13 cellular contexts compared by ENCODE assay signal in the genomic region with DNA sequence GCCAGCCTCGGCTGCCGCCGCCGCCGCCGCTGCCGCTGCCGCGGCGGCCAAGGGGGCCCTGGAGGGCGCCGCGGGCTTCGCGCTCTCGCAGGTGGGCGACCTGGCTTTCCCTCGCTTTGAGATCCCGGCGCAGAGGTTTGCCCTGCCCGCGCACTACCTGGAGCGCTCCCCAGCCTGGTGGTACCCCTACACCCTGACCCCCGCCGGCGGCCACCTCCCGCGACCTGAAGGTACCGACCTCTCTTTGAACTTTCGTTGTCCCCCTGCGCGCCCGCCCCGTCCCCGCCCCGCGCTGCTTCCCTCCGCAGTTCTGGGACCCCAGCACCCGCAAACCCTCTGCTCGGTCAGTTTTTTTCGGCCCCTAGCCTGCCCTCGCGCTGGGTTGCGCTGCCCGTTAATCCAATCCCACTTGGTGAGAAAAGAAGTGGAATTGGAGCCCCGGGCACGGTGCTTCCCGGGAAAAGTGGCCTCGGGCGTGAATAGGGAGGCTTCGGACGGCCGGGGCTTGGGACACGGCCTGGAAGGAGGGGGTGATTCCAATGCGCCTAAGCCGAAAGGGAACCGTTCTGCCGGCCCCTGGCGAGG. TPM values are rescaled to one million over a fixed set of nuclear protein-coding genes. Genes with fewer than 3 reads are reported as not detected.
DNase-seq lines count a peak whose midpoint lies in the region; ATAC-seq and TF ChIP-seq lines count a peak whose summit lies in the region.
"Had no signal": no experiment of that assay in that cellular context is flagged by ENCODE, and none has a peak within 500 bp of the region (broad histone marks: within the 10 kb centered on the region; RNA-seq: fewer than 3 reads in every experiment).

No MANE protein-coding gene starts in this region.

- peaks cover 73 to 90% of the 10 kb centered on the region in 2 donors for H3K27me3 ChIP-seq in right atrium auricular region
- H3K27me3 ChIP-seq in colonic mucosa = peaks cover 98% of the 10 kb centered on the region

- peaks cover 0 to 65% of the 10 kb centered on the region in 2 donors for H3K4me1 ChIP-seq in right atrium auricular region
- H3K4me1 ChIP-seq in colonic mucosa = peaks cover 10% of the 10 kb centered on the region

- intact Hi-C loops in left cardiac atrium (cut with DNase I) = no loop called here
- intact Hi-C loops in colonic mucosa (cut with DNase I) = no loop called here
- intact Hi-C loops in CD14-positive monocyte (cut with micrococcal nuclease) = loop anchor here in 1 of 2 donors (10.0 kb wide), 1 partner anchor 828 kb away; no protein-coding TSS in a partner anchor

- ATAC-seq in left cardiac atrium (no peak), HG03039 (IDR thresholded peaks at IDR 0.05; ENCODE audit: unreplicated experiment) (no peak)
- ATAC-seq in activated T-cell treated with anti-CD3 and anti-CD28 coated beads, Interleukin-2, amount 50 U/mL, for 72 hours (replicated peaks in 1 of 2) = peak in 1 of 2 donors; percentile 3
- ATAC-seq in naive thymus-derived CD8-positive, alpha-beta T cell = peak in 1 of 2 donors; percentile 10

- H3K36me3 ChIP-seq in right atrium auricular region (no peaks in the 10 kb centered on the region), colonic mucosa (no peaks in the 10 kb centered on the region)

- no peak overlapping the region for H3K27ac Mint-ChIP-seq in activated T-cell treated with anti-CD3 and anti-CD28 coated beads, Interleukin-2, amount 50 U/mL, for 72 hours
- no peak overlapping the region for H3K27ac Mint-ChIP-seq in naive thymus-derived CD8-positive, alpha-beta T cell
- peak overlapping the region in 1 of 7 donors; percentile 23 for H3K27ac Mint-ChIP-seq in CD14-positive monocyte

- H3K4me3 Mint-ChIP-seq in activated T-cell treated with anti-CD3 and anti-CD28 coated beads, Interleukin-2, amount 50 U/mL, for 72 hours = peak overlapping the region; percentile 81 to 87
- peak overlapping the region; percentile 54 to 95 (median 84) for H3K4me3 Mint-ChIP-seq in naive thymus-derived CD8-positive, alpha-beta T cell
- peak overlapping the region in 1 of 2 donors; percentile 91 for H3K4me3 Mint-ChIP-seq in CD14-positive monocyte

- H3K4me3 ChIP-seq in right atrium auricular region (peak overlapping the region; percentile 26 to 47), colonic mucosa (no peak overlapping the region)

- DNase-seq in right atrium auricular region (ENCODE audit: low spot score) (peak; percentile 52), left cardiac atrium (no peak), NOMO-1 treated with DMSO at 0.1 percent for 48 hours (lab: John Stamatoyannopoulos, UW; ENCODE audit: unreplicated experiment) (no peak), colonic mucosa (no peak), CD14-positive monocyte (ENCODE audit: low spot score) (no peak)
- peak in 1 of 2 donors; percentile 17 for DNase-seq in activated T-cell treated with anti-CD3 and anti-CD28 coated beads, Interleukin-2, amount 50 U/mL, for 72 hours
- no peak for DNase-seq in naive thymus-derived CD8-positive, alpha-beta T cell
- DNase-seq: DMS79, NCI-H1694 had no signal

- H3K9me3 ChIP-seq in right atrium auricular region (no peaks in the 10 kb centered on the region), colonic mucosa (no peaks in the 10 kb centered on the region)

- H3K9me3 Mint-ChIP-seq in activated T-cell treated with anti-CD3 and anti-CD28 coated beads, Interleukin-2, amount 50 U/mL, for 72 hours = no peaks in the 10 kb centered on the region
- peaks cover 0 to 4% (median 0%) of the 10 kb centered on the region in 9 donors for H3K9me3 Mint-ChIP-seq in naive thymus-derived CD8-positive, alpha-beta T cell
- peaks cover 0 to 35% (median 14%) of the 10 kb centered on the region in 7 donors for H3K9me3 Mint-ChIP-seq in CD14-positive monocyte

- H3K36me3 Mint-ChIP-seq in activated T-cell treated with anti-CD3 and anti-CD28 coated beads, Interleukin-2, amount 50 U/mL, for 72 hours (ENCODE audit: insufficient read depth in 2 of 2) = peaks cover 0 to 2% of the 10 kb centered on the region in 2 donors
- peaks cover 0 to 2% (median 0%) of the 10 kb centered on the region in 3 donors for H3K36me3 Mint-ChIP-seq in naive thymus-derived CD8-positive, alpha-beta T cell
- peaks cover 0 to 5% of the 10 kb centered on the region in 2 donors for H3K36me3 Mint-ChIP-seq in CD14-positive monocyte

- peaks cover 78% of the 10 kb centered on the region for H3K27me3 Mint-ChIP-seq in activated T-cell treated with anti-CD3 and anti-CD28 coated beads, Interleukin-2, amount 50 U/mL, for 72 hours (ENCODE audit: low read depth)
- peaks cover 44 to 82% (median 62%) of the 10 kb centered on the region in 5 donors for H3K27me3 Mint-ChIP-seq in naive thymus-derived CD8-positive, alpha-beta T cell
- H3K27me3 Mint-ChIP-seq in CD14-positive monocyte (ENCODE audit: low read depth in 3 of 3) = peaks cover 87 to 98% (median 92%) of the 10 kb centered on the region in 3 donors

- H3K27ac ChIP-seq in right atrium auricular region = no peak overlapping the region
- no peak overlapping the region for H3K27ac ChIP-seq in colonic mucosa

- H3K4me1 Mint-ChIP-seq in activated T-cell treated with anti-CD3 and anti-CD28 coated beads, Interleukin-2, amount 50 U/mL, for 72 hours (ENCODE audit: low read depth) = peaks cover 41% of the 10 kb centered on the region
- peaks cover 29 to 56% (median 53%) of the 10 kb centered on the region in 4 donors for H3K4me1 Mint-ChIP-seq in naive thymus-derived CD8-positive, alpha-beta T cell
- H3K4me1 Mint-ChIP-seq in CD14-positive monocyte = peaks cover 43% of the 10 kb centered on the region

- POLR2A ChIA-PET in naive thymus-derived CD8-positive, alpha-beta T cell (lab: Charles Lee) = no interaction called here

- TF ChIP-seq CTCF in right atrium auricular region (IDR thresholded peaks at IDR 0.05) = no peak
- TF ChIP-seq CTCF in colonic mucosa (IDR thresholded peaks at IDR 0.05) = no peak
- TF ChIP-seq CTCF in CD14-positive monocyte (IDR thresholded peaks at IDR 0.05) = no peak

- peak overlapping the region in 1 of 2 donors; percentile 43 for H3K9ac ChIP-seq in colonic mucosa (ENCODE audit: low read depth in 2 of 2, low read length in 2 of 2)

RNA-seq across cellular contexts. Expression of gene HMX3, which starts 0.5 kb away (rescaled TPM):
- total RNA-seq in right atrium auricular region = not detected
- total RNA-seq in left cardiac atrium = under 1 TPM in 1 of 2 donors, not detected in 1; 0.21 TPM
- total RNA-seq in activated T-cell treated with anti-CD3 and anti-CD28 coated beads, Interleukin-2, amount 50 U/mL, for 72 hours = 1 to 10 TPM; 1.2 to 2.0 TPM
- total RNA-seq in naive thymus-derived CD8-positive, alpha-beta T cell = not detected
- polyA plus RNA-seq in naive thymus-derived CD8-positive, alpha-beta T cell = not detected
- total RNA-seq in colonic mucosa = under 1 TPM; 0.35 to 0.64 TPM
- not detected for polyA plus RNA-seq in CD14-positive monocyte
- total RNA-seq: astrocyte; posterior vena cava; T-helper 1 cell treated with Interleukin-12 subunit alpha and Interleukin-12 subunit beta and Interleukin-4 antibody, amounts not matched to agents 30 ng/mL and 1 ng/mL, for 36 hours had no signal

RNA-seq across cellular contexts. Expression of gene HMX2, which starts 11.6 kb away (rescaled TPM):
- not detected for total RNA-seq in right atrium auricular region
- total RNA-seq in left cardiac atrium = not detected
- total RNA-seq in activated T-cell treated with anti-CD3 and anti-CD28 coated beads, Interleukin-2, amount 50 U/mL, for 72 hours = 1 to 10 TPM in 1 of 2 donors, under 1 TPM in 1; 0.58 to 1.1 TPM
- not detected for total RNA-seq in naive thymus-derived CD8-positive, alpha-beta T cell
- not detected for polyA plus RNA-seq in naive thymus-derived CD8-positive, alpha-beta T cell
- under 1 TPM; 0.13 to 0.15 TPM for total RNA-seq in colonic mucosa
- not detected for polyA plus RNA-seq in CD14-positive monocyte
- total RNA-seq: astrocyte; posterior vena cava; T-helper 1 cell treated with Interleukin-12 subunit alpha and Interleukin-12 subunit beta and Interleukin-4 antibody, amounts not matched to agents 30 ng/mL and 1 ng/mL, for 36 hours had no signal

RNA-seq across cellular contexts. Expression of gene BUB3, which starts 17.9 kb away (rescaled TPM):
- 10 to 100 TPM; 35.4 to 36.9 TPM for total RNA-seq in right atrium auricular region
- 10 to 100 TPM; 38.0 to 41.3 TPM for total RNA-seq in left cardiac atrium
- 100 to 1,000 TPM; 255 TPM for total RNA-seq in activated T-cell treated with anti-CD3 and anti-CD28 coated beads, Interleukin-2, amount 50 U/mL, for 72 hours
- 100 to 1,000 TPM; 170 to 173 TPM for total RNA-seq in naive thymus-derived CD8-positive, alpha-beta T cell
- polyA plus RNA-seq in naive thymus-derived CD8-positive, alpha-beta T cell = 100 to 1,000 TPM; 217 to 247 (median 243) TPM
- 100 to 1,000 TPM in 1 of 2 donors, 10 to 100 TPM in 1; 77.6 to 112 TPM for total RNA-seq in colonic mucosa
- 10 to 100 TPM; 80.4 to 96.4 TPM for polyA plus RNA-seq in CD14-positive monocyte
